ENCODE assay signal across 8 cellular contexts in genomic region chr7:44984478-44984758, GRCh38. TPM values are rescaled to one million over a fixed set of nuclear protein-coding genes. Genes with fewer than 3 reads are reported as not detected.
A peak's percentile ranks its signal among the peaks of the same experiment; 100 is the strongest.
DNase-seq lines count a peak whose midpoint lies in the region; TF ChIP-seq lines count a peak whose summit lies in the region.

No MANE protein-coding gene starts in this region.

- TF ChIP-seq CTCF in C4-2B (conservative IDR thresholded peaks at IDR 0.05): no peak
- no peak for TF ChIP-seq CTCF in HL-60 (IDR thresholded peaks at IDR 0.05; ENCODE audit: insufficient read depth, low read length)
- no peak for TF ChIP-seq CTCF in mesothelial cell of epicardium (IDR thresholded peaks at IDR 0.05; ENCODE audit: unreplicated experiment)

- no peak for DNase-seq in HL-60 (ENCODE audit: low read depth in 1 of 2, low spot score in 1 of 2)
- DNase-seq in mesothelial cell of epicardium (ENCODE audit: low spot score in 2 of 2, unreplicated experiment in 2 of 2): no peak
- DNase-seq in stimulated activated naive CD4-positive, alpha-beta T cell (lab: John Stamatoyannopoulos, UW): no peak
- DNase-seq in medulla oblongata (ENCODE audit: extremely low spot score): no peak
- DNase-seq in NCI-H146 treated with DMSO at 0.1 percent for 48 hours (lab: John Stamatoyannopoulos, UW; ENCODE audit: unreplicated experiment): no peak
- DNase-seq in A172 (ENCODE audit: low spot score): no peak

- no peaks in the 10 kb centered on the region for H3K9me3 Mint-ChIP-seq in activated naive CD8-positive, alpha-beta T cell (ENCODE audit: low read depth)
- H3K9me3 Mint-ChIP-seq in mesothelial cell of epicardium: no peaks in the 10 kb centered on the region

- H3K27me3 Mint-ChIP-seq in activated naive CD8-positive, alpha-beta T cell: no peaks in the 10 kb centered on the region
- H3K27me3 Mint-ChIP-seq in mesothelial cell of epicardium (ENCODE audit: low read depth): no peaks in the 10 kb centered on the region

- H3K36me3 Mint-ChIP-seq in activated naive CD8-positive, alpha-beta T cell: peaks cover 32% of the 10 kb centered on the region
- peaks cover 32% of the 10 kb centered on the region for H3K36me3 Mint-ChIP-seq in mesothelial cell of epicardium

- peak overlapping the region; percentile 98 for H3K4me3 Mint-ChIP-seq in activated naive CD8-positive, alpha-beta T cell
- H3K4me3 Mint-ChIP-seq in mesothelial cell of epicardium: peak overlapping the region; percentile 95

- H3K27ac ChIP-seq in C4-2B (peak overlapping the region; percentile 94; the same call in 1 of the 2 replicates), HL-60 (replicated peaks) (peak overlapping the region; percentile 90)

- no peaks in the 10 kb centered on the region for H3K27me3 ChIP-seq in HL-60 (ENCODE audit: insufficient read depth, poor library complexity, severe bottlenecking)

- peak overlapping the region; percentile 99 for H3K27ac Mint-ChIP-seq in activated naive CD8-positive, alpha-beta T cell
- H3K27ac Mint-ChIP-seq in mesothelial cell of epicardium: peak overlapping the region; percentile 99

- H3K4me3 ChIP-seq in HL-60 (replicated peaks; ENCODE audit: insufficient read depth, low read length): peak overlapping the region; percentile 83

- H3K4me1 Mint-ChIP-seq in activated naive CD8-positive, alpha-beta T cell (ENCODE audit: low read depth): peaks cover 72% of the 10 kb centered on the region
- peaks cover 43% of the 10 kb centered on the region for H3K4me1 Mint-ChIP-seq in mesothelial cell of epicardium

RNA-seq across cellular contexts. Expression of gene MYO1G, which starts 5.6 kb away (rescaled TPM):
- 0.65 to 0.69 TPM (median 0.66 TPM) in 3 replicates for total RNA-seq in mesothelial cell of epicardium
- total RNA-seq in A172 (2014; rRNA removed; shearing (Covaris generic)): 0.76 and 1.6 TPM in 2 replicates

RNA-seq across cellular contexts. Expression of gene CCM2, which starts 15.6 kb away (rescaled TPM):
- total RNA-seq in mesothelial cell of epicardium: 32.3 to 35.1 TPM (median 34.1 TPM) in 3 replicates
- 67.4 and 70.8 TPM in 2 replicates for total RNA-seq in A172 (2014; rRNA removed; shearing (Covaris generic))
